Comparison of ENCODE assay signal across 13 cellular contexts in genomic region chr10:18197706-18198105, GRCh38. TPM values are rescaled to one million over a fixed set of nuclear protein-coding genes. Genes with fewer than 3 reads are reported as not detected.
"Had no signal": no experiment of that assay in that cellular context is flagged by ENCODE, and none has a peak within 500 bp of the region (broad histone marks: within the 10 kb centered on the region; RNA-seq: fewer than 3 reads in every experiment).

No MANE protein-coding gene starts in this region.

- H3K4me3 ChIP-seq: smooth muscle cell, testis had no signal

- DNase-seq: activated CD4-positive, alpha-beta T cell treated with anti-CD3 and anti-CD28 coated beads, Interleukin-2, amount 10 ng/mL, durations not matched to agents 7 days and 5 days; activated gamma-delta T cell treated with Interleukin-2 at 50 U/mL for 16 hours; brain microvascular endothelial cell; effector memory CD8-positive, alpha-beta T cell; naive thymus-derived CD8-positive, alpha-beta T cell; right cardiac atrium; SW 1271; testis had no signal

- H3K9me3 ChIP-seq: testis had no signal

- ATAC-seq: effector memory CD8-positive, alpha-beta T cell; left lobe of liver; naive thymus-derived CD8-positive, alpha-beta T cell; right cardiac atrium had no signal

- H3K36me3 ChIP-seq: brain microvascular endothelial cell had no signal

- H3K27me3 ChIP-seq: brain microvascular endothelial cell, testis had no signal

- H3K27ac ChIP-seq: brain microvascular endothelial cell, epithelial cell of prostate, testis had no signal

RNA-seq across cellular contexts. Expression of gene CACNB2, which starts 57.5 kb away (rescaled TPM):
- total RNA-seq: activated CD4-positive, alpha-beta T cell treated with anti-CD3 and anti-CD28 coated beads, Interleukin-2, amount 10 ng/mL, durations not matched to agents 7 days and 5 days; lung microvascular endothelial cell; mononuclear cell; naive thymus-derived CD8-positive, alpha-beta T cell had no signal
